In the genomic region with DNA sequence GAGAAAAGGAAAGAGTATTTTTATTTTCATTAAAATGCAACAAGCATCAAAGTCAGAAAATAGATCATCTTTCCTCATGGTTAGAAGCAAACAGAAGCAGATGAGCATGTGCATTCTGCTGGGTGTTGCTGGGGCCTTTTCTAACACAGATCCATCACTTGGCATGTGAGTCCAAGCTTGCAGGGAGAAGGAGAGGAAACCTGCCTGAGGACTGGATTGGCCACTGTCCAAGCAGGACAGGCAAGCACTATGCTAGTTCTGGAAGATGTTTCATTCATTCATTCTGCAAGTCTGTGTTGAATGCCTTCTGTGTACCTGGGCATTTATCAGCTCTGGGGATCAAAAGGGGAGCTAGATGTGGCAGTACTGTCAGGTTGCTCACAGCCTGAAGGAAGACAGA, we compare ENCODE assay signal across 20 cellular contexts.
"Had no signal": no experiment of that assay in that cellular context is flagged by ENCODE, and none has a peak within 500 bp of the region (broad histone marks: within the 10 kb centered on the region; RNA-seq: fewer than 3 reads in every experiment).

No MANE protein-coding gene starts in this region.

- H3K27me3 ChIP-seq: MG63 had no signal

- H3K4me3 ChIP-seq: MG63 had no signal

- H3K36me3 ChIP-seq: MG63 had no signal

- H3K9me3 ChIP-seq: MG63, SK-N-SH had no signal

- H3K4me2 ChIP-seq: SK-N-SH had no signal

- H3K9ac ChIP-seq: SK-N-SH had no signal

- DNase-seq: IMR-90, Karpas-422, KG1, MG63, NCI-H1092, NCI-H1436, NCI-H187, NCI-H2029, NCI-H2081 treated with DMSO at 0.1 percent for 48 hours, NCI-H2171, NCI-H226, NCI-H446, NCI-H510A, NCI-H524 treated with DMSO at 0.1 percent for 48 hours, NCI-H69, NCI-H774, PC-3, SHP77, SK-N-SH had no signal

- H3K27ac ChIP-seq: RWPE1 had no signal
